Comparison of ENCODE assay signal across 8 cellular contexts in genomic region chr9:129166962-129167557, GRCh38. TPM values are rescaled to one million over a fixed set of nuclear protein-coding genes. Genes with fewer than 3 reads are reported as not detected.
A peak's percentile ranks its signal among the peaks of the same experiment; 100 is the strongest.
DNase-seq lines count a peak whose midpoint lies in the region; ATAC-seq, FAIRE-seq and TF ChIP-seq lines count a peak whose summit lies in the region.

No MANE protein-coding gene starts in this region.

- H3K27me3 ChIP-seq in AG04450 (ENCODE audit: control insufficient read depth, insufficient read depth, low read length) = no peaks in the 10 kb centered on the region
- H3K27me3 ChIP-seq in liver (ENCODE audit: control insufficient read depth in 4 of 4, insufficient read depth in 4 of 4, low read length in 3 of 4) = no peaks in the 10 kb centered on the region
- peaks cover under 1% of the 10 kb centered on the region for H3K27me3 ChIP-seq in thymus (ENCODE audit: control insufficient read depth, insufficient read depth)

- H3K4me3 ChIP-seq in AG04450 (ENCODE audit: low read depth, low read length) = peak overlapping the region; percentile 42
- H3K4me3 ChIP-seq in liver (ENCODE audit: low read depth in 1 of 3, low read length in 3 of 3) = no peak overlapping the region
- H3K4me3 ChIP-seq in thymus (ENCODE audit: low read length) = peak overlapping the region; percentile 19

- CTCF ChIA-PET in AG04450 (lab: Charles Lee) = interaction anchor here (0.5 to 13.5 kb wide), 4 partner anchors 26 to 457 kb away, joined by 3 to 145 read pairs (median 4); no protein-coding TSS in a partner anchor

- 7% methylated on average over 12 of the region's 12 CpGs for WGBS in liver
- WGBS in thymus = 4% methylated on average over 12 of the region's 12 CpGs

- peak overlapping the region in 1 of 2 donors; percentile 55 for H3K9ac ChIP-seq in liver (ENCODE audit: low read depth in 1 of 2, low read length in 2 of 2)

- H3K27me3 Mint-ChIP-seq in central memory CD8-positive, alpha-beta T cell = peaks cover 13% of the 10 kb centered on the region

- no peaks in the 10 kb centered on the region for H3K36me3 ChIP-seq in liver (ENCODE audit: control insufficient read depth in 4 of 4, insufficient read depth in 3 of 4, low read depth in 1 of 4, low read length in 3 of 4)
- H3K36me3 ChIP-seq in thymus (ENCODE audit: control insufficient read depth, insufficient read depth) = no peaks in the 10 kb centered on the region

- H3K4me1 ChIP-seq in liver (ENCODE audit: control insufficient read depth in 4 of 4, insufficient read depth in 4 of 4, low read length in 3 of 4) = peaks cover 0 to 14% (median 5%) of the 10 kb centered on the region in 4 donors
- peaks cover 8% of the 10 kb centered on the region for H3K4me1 ChIP-seq in thymus (ENCODE audit: control insufficient read depth, insufficient read depth, low read length)

- no peaks in the 10 kb centered on the region for H3K9me3 Mint-ChIP-seq in central memory CD8-positive, alpha-beta T cell

- peak overlapping the region; percentile 18 for H3K4me3 Mint-ChIP-seq in central memory CD8-positive, alpha-beta T cell

- peak in 1 of 2 donors; percentile 6 for TF ChIP-seq RAD21 in liver (IDR thresholded peaks at IDR 0.05)

- no peaks in the 10 kb centered on the region for H3K36me3 Mint-ChIP-seq in central memory CD8-positive, alpha-beta T cell (ENCODE audit: insufficient read depth)

- peaks cover 5% of the 10 kb centered on the region; the same call in 1 of the 2 replicates for H3K9me3 ChIP-seq in AG04450 (ENCODE audit: control insufficient read depth, insufficient read depth, low read length)
- no peaks in the 10 kb centered on the region for H3K9me3 ChIP-seq in liver (ENCODE audit: control insufficient read depth in 4 of 4, low read length in 3 of 4)
- H3K9me3 ChIP-seq in thymus (ENCODE audit: control insufficient read depth) = no peaks in the 10 kb centered on the region

- POLR2A ChIA-PET in AG04450 (lab: Yijun Ruan, JAX) = interaction anchor here (0.6 to 3.6 kb wide), 10 partner anchors 9 to 1970 kb away, joined by 5 to 30 read pairs (median 10); partner anchors contain the start of gene IER5L

- DNase-seq in AG04450 (ENCODE audit: low read depth, low spot score) (no peak), GOT3 (lab: John Stamatoyannopoulos, UW) (peak; percentile 3), RCC 7860 (ENCODE audit: low spot score) (peak; percentile 73), NCI-H187 treated with DMSO at 0.1 percent for 48 hours (lab: John Stamatoyannopoulos, UW) (no peak), SK-N-DZ (ENCODE audit: low spot score) (no peak)
- DNase-seq in central memory CD8-positive, alpha-beta T cell (ENCODE audit: low spot score in 2 of 2) = no peak

- TF ChIP-seq CTCF in AG04450 (IDR thresholded peaks at IDR 0.05; ENCODE audit: low read depth, low read length) (no peak), liver (IDR thresholded peaks at IDR 0.05; ENCODE audit: low read depth, low read length, missing input control) (no peak)

- H3K4me1 Mint-ChIP-seq in central memory CD8-positive, alpha-beta T cell = no peaks in the 10 kb centered on the region

- FAIRE-seq in RCC 7860 (lab: Jason Lieb, UNC) = no peak

- H3K27ac ChIP-seq in AG04450 (ENCODE audit: low read depth, low read length) (peak overlapping the region; percentile 98), liver (ENCODE audit: low read depth in 1 of 2, low read length in 2 of 2) (peak overlapping the region; percentile 61 to 65), thymus (ENCODE audit: low read depth) (peak overlapping the region; percentile 56)

- no peak for ATAC-seq in central memory CD8-positive, alpha-beta T cell (replicated peaks; ENCODE audit: extremely low read depth, poor library complexity, severe bottlenecking)

- no peak overlapping the region for H3K27ac Mint-ChIP-seq in central memory CD8-positive, alpha-beta T cell (ENCODE audit: low read depth)

TF ChIP-seq in liver, 16 proteins besides CTCF, POLR2A, EP300 and RAD21:
- TF ChIP-seq NR2F2 (IDR thresholded peaks at IDR 0.05) (peak; percentile 23), RXRA (IDR thresholded peaks at IDR 0.05) (no peak)
TF ChIP-seq in liver: peak in this region for 1.

RNA-seq across cellular contexts. Expression of gene IER5L, which starts 11.0 kb away (rescaled TPM):
- polyA plus RNA-seq in AG04450 (2011; rRNA removed) = 4.9 TPM in 2 replicates
- 4.7 and 6.5 TPM in 2 replicates for polyA minus RNA-seq in AG04450 (2011; rRNA and poly(A)+ RNA removed)
- total RNA-seq in liver = 1 to 10 TPM; 1.9 to 3.0 TPM
- 1 to 10 TPM in 1 of 2 donors, under 1 TPM in 1; 0.40 to 3.3 TPM for polyA plus RNA-seq in liver
- 13.7 TPM for polyA plus RNA-seq in thymus
- polyA plus RNA-seq in SK-N-DZ (2014; cell fraction: cytosol; rRNA removed) = 9.9 and 14.8 TPM in 2 replicates
- polyA plus RNA-seq in SK-N-DZ (2014; cell fraction: nucleus; rRNA removed) = 9.8 and 11.9 TPM in 2 replicates

RNA-seq across cellular contexts. Expression of gene PTPA, which starts 55.8 kb away (rescaled TPM):
- polyA plus RNA-seq in AG04450 (2011; rRNA removed) (140 and 159 TPM in 2 replicates), liver (10 to 100 TPM; 34.1 to 66.0 TPM), thymus (70.1 TPM)
- polyA minus RNA-seq in AG04450 (2011; rRNA and poly(A)+ RNA removed) = 141 and 154 TPM in 2 replicates
- 10 to 100 TPM; 27.6 to 42.6 TPM for total RNA-seq in liver
- 85.6 and 97.8 TPM in 2 replicates for polyA plus RNA-seq in SK-N-DZ (2014; cell fraction: cytosol; rRNA removed)
- polyA plus RNA-seq in SK-N-DZ (2014; cell fraction: nucleus; rRNA removed) = 55.4 and 62.5 TPM in 2 replicates

RNA-seq across cellular contexts. Expression of gene CRAT, which starts 56.5 kb away (rescaled TPM):
- 24.3 and 29.3 TPM in 2 replicates for polyA plus RNA-seq in AG04450 (2011; rRNA removed)
- 24.9 and 35.0 TPM in 2 replicates for polyA minus RNA-seq in AG04450 (2011; rRNA and poly(A)+ RNA removed)
- total RNA-seq in liver = 100 to 1,000 TPM in 1 of 2 donors, 10 to 100 TPM in 1; 33.8 to 121 TPM
- polyA plus RNA-seq in liver = 100 to 1,000 TPM in 1 of 2 donors, 10 to 100 TPM in 1; 69.8 to 108 TPM
- 9.4 TPM for polyA plus RNA-seq in thymus
- 8.2 and 10.7 TPM in 2 replicates for polyA plus RNA-seq in SK-N-DZ (2014; cell fraction: cytosol; rRNA removed)
- polyA plus RNA-seq in SK-N-DZ (2014; cell fraction: nucleus; rRNA removed) = 6.2 and 8.7 TPM in 2 replicates

Comparison
In these comparisons a context has a peak if more than half of its experiments do, and no peak if none do; other contexts are left out.
1. DNase-seq: peak in GOT3 (single experiment) and RCC 7860 (single experiment); none in AG04450 (single experiment), central memory CD8-positive, alpha-beta T cell (0 of 2), NCI-H187 treated with DMSO at 0.1 percent for 48 hours (single experiment) and SK-N-DZ (single experiment).
2. H3K4me3 ChIP-seq: peak in AG04450 (single experiment) and thymus (single experiment); none in liver (0 of 3).
3. Peak in every context shown above with its lines, with median percentiles within 50 percentile points of each other: H3K27ac ChIP-seq.